Comparison of ENCODE assay signal across 9 cellular contexts in genomic region chr16:27234603-27235002, GRCh38. TPM values are rescaled to one million over a fixed set of nuclear protein-coding genes. Genes with fewer than 3 reads are reported as not detected.
DNase-seq lines count a peak whose midpoint lies in the region; ATAC-seq and TF ChIP-seq lines count a peak whose summit lies in the region.
"Had no signal": no experiment of that assay in that cellular context is flagged by ENCODE, and none has a peak within 500 bp of the region (broad histone marks: within the 10 kb centered on the region; RNA-seq: fewer than 3 reads in every experiment).

No MANE protein-coding gene starts in this region.

- peaks cover 0 to 65% (median 29%) of the 10 kb centered on the region in 3 donors for H3K4me1 ChIP-seq in gastroesophageal sphincter

- no peak for TF ChIP-seq CTCF in activated B cell treated with CpG ODN at 0.5 μM for 24 hours (IDR thresholded peaks at IDR 0.05)
- TF ChIP-seq CTCF in gastroesophageal sphincter (IDR thresholded peaks at IDR 0.05), result no peak

- peaks cover 36% of the 10 kb centered on the region for H3K36me3 Mint-ChIP-seq in T-helper 1 cell treated with Interleukin-12 subunit alpha and Interleukin-12 subunit beta and Interleukin-4 antibody, amounts not matched to agents 30 μg/mL and 1 μg/mL, for 36 hours (ENCODE audit: low read depth)
- peaks cover 28% of the 10 kb centered on the region for H3K36me3 Mint-ChIP-seq in activated B cell treated with CpG ODN at 0.5 μM for 24 hours (ENCODE audit: low read depth)
- peaks cover 31% of the 10 kb centered on the region for H3K36me3 Mint-ChIP-seq in stimulated activated memory B cell treated with anti-CD40 and anti-IgM and Interleukin-4, amounts not matched to agents 10 μg/mL and 1 μg/mL and 100 μg/mL, for 72 hours

- peak overlapping the region in 3 of 4 donors; percentile 70 to 74 (median 72) for H3K27ac ChIP-seq in gastroesophageal sphincter

- WGBS in gastroesophageal sphincter (ENCODE audit: low coverage in 1 of 2), 2 donors, result 43% methylated on average over 4 of the region's 4 CpGs; no CpG with 5 or more reads in 1 of the 2 donors

- H3K9me3 Mint-ChIP-seq in T-helper 1 cell treated with Interleukin-12 subunit alpha and Interleukin-12 subunit beta and Interleukin-4 antibody, amounts not matched to agents 30 μg/mL and 1 μg/mL, for 36 hours, result no peaks in the 10 kb centered on the region
- no peaks in the 10 kb centered on the region for H3K9me3 Mint-ChIP-seq in activated B cell treated with CpG ODN at 0.5 μM for 24 hours
- H3K9me3 Mint-ChIP-seq in stimulated activated memory B cell treated with anti-CD40 and anti-IgM and Interleukin-4, amounts not matched to agents 10 μg/mL and 1 μg/mL and 100 μg/mL, for 72 hours, result no peaks in the 10 kb centered on the region

- POLR2A ChIA-PET in activated B cell treated with CpG ODN at 0.5 μM for 24 hours (lab: Charles Lee), result interaction anchor here (0.7 to 11.1 kb wide), 29 partner anchors 9 to 221 kb away, joined by 3 to 96 read pairs (median 5); partner anchors contain the start of genes IL21R, KDM8 and NSMCE1

- no peak for TF ChIP-seq EP300 in gastroesophageal sphincter (IDR thresholded peaks at IDR 0.05)

- no peaks in the 10 kb centered on the region for H3K27me3 ChIP-seq in gastroesophageal sphincter
- H3K27me3 ChIP-seq: pancreas had no signal

- ATAC-seq in activated B cell treated with CpG ODN at 0.5 μM for 24 hours (ENCODE audit: low read depth), result no peak
- no peak for ATAC-seq in gastroesophageal sphincter
- ATAC-seq in stimulated activated memory B cell treated with anti-CD40 and anti-IgM and Interleukin-4, amounts not matched to agents 10 μg/mL and 1 μg/mL and 100 μg/mL, for 72 hours, result no peak
- ATAC-seq in GM18498 (IDR thresholded peaks at IDR 0.05; ENCODE audit: unreplicated experiment), result no peak

- TF ChIP-seq POLR2A in gastroesophageal sphincter (IDR thresholded peaks at IDR 0.05), result no peak

- intact Hi-C loops in activated B cell treated with CpG ODN at 0.5 μM for 24 hours (cut with micrococcal nuclease), result loop anchor here (1.0 kb wide), 5 partner anchors 55 to 223 kb away; no protein-coding TSS in a partner anchor

- DNase-seq in T-helper 1 cell, result no peak
- DNase-seq in activated B cell treated with CpG ODN at 0.5 μM for 24 hours, result no peak
- DNase-seq in GM19238 (ENCODE audit: insufficient read length, low spot score), result no peak
- no peak for DNase-seq in NCI-H82 treated with DMSO at 0.1 percent for 48 hours (lab: John Stamatoyannopoulos, UW; ENCODE audit: unreplicated experiment)

- peaks cover 0 to 49% of the 10 kb centered on the region in 2 donors for H3K36me3 ChIP-seq in gastroesophageal sphincter

- no peaks in the 10 kb centered on the region for H3K9me3 ChIP-seq in gastroesophageal sphincter
- H3K9me3 ChIP-seq: pancreas had no signal

- peak overlapping the region; percentile 73 for H3K4me3 Mint-ChIP-seq in T-helper 1 cell treated with Interleukin-12 subunit alpha and Interleukin-12 subunit beta and Interleukin-4 antibody, amounts not matched to agents 30 μg/mL and 1 μg/mL, for 36 hours
- H3K4me3 Mint-ChIP-seq in activated B cell treated with CpG ODN at 0.5 μM for 24 hours, result no peak overlapping the region
- H3K4me3 Mint-ChIP-seq in stimulated activated memory B cell treated with anti-CD40 and anti-IgM and Interleukin-4, amounts not matched to agents 10 μg/mL and 1 μg/mL and 100 μg/mL, for 72 hours, result no peak overlapping the region

- CTCF ChIA-PET in activated B cell treated with CpG ODN at 0.5 μM for 24 hours (lab: Charles Lee), result interaction anchor here (0.8 to 5.7 kb wide), 40 partner anchors 9 to 226 kb away, joined by 3 to 98 read pairs (median 4); partner anchors contain the start of gene KDM8

- H3K27ac Mint-ChIP-seq in T-helper 1 cell treated with Interleukin-12 subunit alpha and Interleukin-12 subunit beta and Interleukin-4 antibody, amounts not matched to agents 30 μg/mL and 1 μg/mL, for 36 hours, result peak overlapping the region; percentile 97
- H3K27ac Mint-ChIP-seq in activated B cell treated with CpG ODN at 0.5 μM for 24 hours, result peak overlapping the region; percentile 88
- peak overlapping the region; percentile 91 for H3K27ac Mint-ChIP-seq in stimulated activated memory B cell treated with anti-CD40 and anti-IgM and Interleukin-4, amounts not matched to agents 10 μg/mL and 1 μg/mL and 100 μg/mL, for 72 hours

- H3K4me1 Mint-ChIP-seq in T-helper 1 cell treated with Interleukin-12 subunit alpha and Interleukin-12 subunit beta and Interleukin-4 antibody, amounts not matched to agents 30 μg/mL and 1 μg/mL, for 36 hours (ENCODE audit: low read depth), result peaks cover 78% of the 10 kb centered on the region
- peaks cover 96% of the 10 kb centered on the region for H3K4me1 Mint-ChIP-seq in activated B cell treated with CpG ODN at 0.5 μM for 24 hours
- peaks cover 67% of the 10 kb centered on the region for H3K4me1 Mint-ChIP-seq in stimulated activated memory B cell treated with anti-CD40 and anti-IgM and Interleukin-4, amounts not matched to agents 10 μg/mL and 1 μg/mL and 100 μg/mL, for 72 hours

- H3K4me3 ChIP-seq in gastroesophageal sphincter, result no peak overlapping the region
- H3K4me3 ChIP-seq: pancreas had no signal

- no peaks in the 10 kb centered on the region for H3K27me3 Mint-ChIP-seq in T-helper 1 cell treated with Interleukin-12 subunit alpha and Interleukin-12 subunit beta and Interleukin-4 antibody, amounts not matched to agents 30 μg/mL and 1 μg/mL, for 36 hours (ENCODE audit: low read depth)
- no peaks in the 10 kb centered on the region for H3K27me3 Mint-ChIP-seq in activated B cell treated with CpG ODN at 0.5 μM for 24 hours
- H3K27me3 Mint-ChIP-seq in stimulated activated memory B cell treated with anti-CD40 and anti-IgM and Interleukin-4, amounts not matched to agents 10 μg/mL and 1 μg/mL and 100 μg/mL, for 72 hours, result no peaks in the 10 kb centered on the region

RNA-seq across cellular contexts. Expression of gene KDM8, which starts 31.3 kb away (rescaled TPM):
- total RNA-seq in activated B cell treated with CpG ODN at 0.5 μM for 24 hours (13.4 and 17.9 TPM in 2 replicates), gastroesophageal sphincter (10 to 100 TPM in 1 of 4 donors, 1 to 10 TPM in 3; 1.9 to 12.0 (median 4.0) TPM)

RNA-seq across cellular contexts. Expression of gene NSMCE1, which starts 34.0 kb away (rescaled TPM):
- total RNA-seq in activated B cell treated with CpG ODN at 0.5 μM for 24 hours, result 61.0 and 68.3 TPM in 2 replicates
- total RNA-seq in gastroesophageal sphincter, result 10 to 100 TPM; 48.4 to 66.0 (median 63.3) TPM
